ENCODE assay signal across 1 cellular context in genomic region chr1:186082235-186082937, GRCh38.
TF ChIP-seq lines count a peak whose summit lies in the region.

No MANE protein-coding gene starts in this region.

TF ChIP-seq in K562, 482 proteins besides CTCF, POLR2A, EP300 and RAD21 (continued from another document and continues in another):
- TF ChIP-seq AFF4 (CRISPR knock-in tag; IDR thresholded peaks at IDR 0.05) (no peak), MEF2D (tag; conservative IDR thresholded peaks at IDR 0.05; ENCODE audit: low read depth) (peak; percentile 87), CC2D1A (IDR thresholded peaks at IDR 0.05) (peak; percentile 98), GATA2 (CRISPR knock-in tag; IDR thresholded peaks at IDR 0.05) (peak; percentile 38; the same call in 1 of the 2 replicates), SMC3 (conservative IDR thresholded peaks at IDR 0.05; ENCODE audit: insufficient read depth, low read depth, low read length) (0 out of 2 replicates have a peak, but pooled peaks have one; percentile 7), TCF7 (IDR thresholded peaks at IDR 0.05; ENCODE audit: borderline replicate concordance) (no peak), ZBTB26 (CRISPR knock-in tag; IDR thresholded peaks at IDR 0.05) (no peak), IRF2 (CRISPR knock-in tag; IDR thresholded peaks at IDR 0.05) (no peak), CBFB (CRISPR knock-in tag; IDR thresholded peaks at IDR 0.05) (no peak), HDAC3 (IDR thresholded peaks at IDR 0.05; ENCODE audit: borderline replicate concordance, partially characterized antibody) (peak; percentile 34), YY1 (IDR thresholded peaks at IDR 0.05; ENCODE audit: borderline replicate concordance in 1 of 3, control insufficient read depth in 1 of 3, extremely low read depth in 1 of 3, insufficient read depth in 3 of 3, insufficient read length in 1 of 3, insufficient replicate concordance in 2 of 3, low read depth in 1 of 3, low read length in 2 of 3) (no peak), CREBBP (IDR thresholded peaks at IDR 0.05; ENCODE audit: low read depth, low read length) (no peak), NUFIP1 (IDR thresholded peaks at IDR 0.05; ENCODE audit: partially characterized antibody) (peak; percentile 36), KLF6 (CRISPR knock-in tag; IDR thresholded peaks at IDR 0.05; ENCODE audit: borderline replicate concordance) (peak; percentile 76; the same call in 1 of the 2 replicates), HMGXB4 (CRISPR knock-in tag; IDR thresholded peaks at IDR 0.05) (no peak), SP1 (CRISPR knock-in tag; IDR thresholded peaks at IDR 0.05) (no peak), MAFG (tag; conservative IDR thresholded peaks at IDR 0.05) (no peak), NCOA4 (IDR thresholded peaks at IDR 0.05; ENCODE audit: partially characterized antibody) (no peak), KLF1 (tag; IDR thresholded peaks at IDR 0.05) (no peak), ZNF41 (CRISPR knock-in tag; conservative IDR thresholded peaks at IDR 0.05) (0 out of 2 replicates have a peak, but pooled peaks have one; percentile 42), ELF2 (CRISPR knock-in tag; IDR thresholded peaks at IDR 0.05) (no peak), PRMT5 (CRISPR knock-in tag; IDR thresholded peaks at IDR 0.05) (no peak), FOS (IDR thresholded peaks at IDR 0.05; ENCODE audit: extremely low read depth, insufficient read length) (no peak), ZNF79 (CRISPR knock-in tag; IDR thresholded peaks at IDR 0.05; ENCODE audit: low read depth) (no peak), EGR1 (conservative IDR thresholded peaks at IDR 0.05) (no peak), ZC3H4 (CRISPR knock-in tag; IDR thresholded peaks at IDR 0.05; ENCODE audit: borderline replicate concordance) (no peak), ZNF311 (CRISPR knock-in tag; IDR thresholded peaks at IDR 0.05) (no peak), ZNF175 (CRISPR knock-in tag; IDR thresholded peaks at IDR 0.05; ENCODE audit: low read depth) (peak; percentile 86), PTTG1 (tag; IDR thresholded peaks at IDR 0.05; ENCODE audit: low read depth) (no peak), TEAD4 (IDR thresholded peaks at IDR 0.05; ENCODE audit: low read length) (peak; percentile 91), TEAD4 (CRISPR knock-in tag; IDR thresholded peaks at IDR 0.05; ENCODE audit: borderline replicate concordance) (no peak), MED1 (CRISPR knock-in tag; IDR thresholded peaks at IDR 0.05; ENCODE audit: borderline replicate concordance) (no peak), TBP (optimal IDR thresholded peaks at IDR 0.05; ENCODE audit: low read depth, low read length) (no peak), SNIP1 (IDR thresholded peaks at IDR 0.05; ENCODE audit: low read depth) (no peak), ARHGAP35 (IDR thresholded peaks at IDR 0.05; ENCODE audit: partially characterized antibody) (no peak), ZNF696 (CRISPR knock-in tag; conservative IDR thresholded peaks at IDR 0.05) (no peak), BCL6 (CRISPR knock-in tag; IDR thresholded peaks at IDR 0.05) (peak; percentile 42; the same call in 1 of the 2 replicates), ETV5 (CRISPR knock-in tag; IDR thresholded peaks at IDR 0.05; ENCODE audit: low read depth) (peak; percentile 98), ZNF239 (CRISPR knock-in tag; IDR thresholded peaks at IDR 0.05) (peak; percentile 65; the same call in 1 of the 2 replicates), TAF7 (tag; IDR thresholded peaks at IDR 0.05) (no peak), ZC3H11A (IDR thresholded peaks at IDR 0.05; ENCODE audit: low read depth, low read length) (no peak), ATF7 (IDR thresholded peaks at IDR 0.05) (peak; percentile 85), MAFF (IDR thresholded peaks at IDR 0.05; ENCODE audit: low read length) (no peak), ETV1 (tag; conservative IDR thresholded peaks at IDR 0.05; ENCODE audit: low read depth) (peak; percentile 99), ZNF174 (CRISPR knock-in tag; IDR thresholded peaks at IDR 0.05) (no peak), GATAD2B (IDR thresholded peaks at IDR 0.05; ENCODE audit: borderline replicate concordance) (no peak)
- TF ChIP-seq, protein P1, sequence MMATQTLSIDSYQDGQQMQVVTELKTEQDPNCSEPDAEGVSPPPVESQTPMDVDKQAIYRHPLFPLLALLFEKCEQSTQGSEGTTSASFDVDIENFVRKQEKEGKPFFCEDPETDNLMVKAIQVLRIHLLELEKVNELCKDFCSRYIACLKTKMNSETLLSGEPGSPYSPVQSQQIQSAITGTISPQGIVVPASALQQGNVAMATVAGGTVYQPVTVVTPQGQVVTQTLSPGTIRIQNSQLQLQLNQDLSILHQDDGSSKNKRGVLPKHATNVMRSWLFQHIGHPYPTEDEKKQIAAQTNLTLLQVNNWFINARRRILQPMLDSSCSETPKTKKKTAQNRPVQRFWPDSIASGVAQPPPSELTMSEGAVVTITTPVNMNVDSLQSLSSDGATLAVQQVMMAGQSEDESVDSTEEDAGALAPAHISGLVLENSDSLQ (IDR thresholded peaks at IDR 0.05) = peak; percentile 91
- TF ChIP-seq, protein P2, sequence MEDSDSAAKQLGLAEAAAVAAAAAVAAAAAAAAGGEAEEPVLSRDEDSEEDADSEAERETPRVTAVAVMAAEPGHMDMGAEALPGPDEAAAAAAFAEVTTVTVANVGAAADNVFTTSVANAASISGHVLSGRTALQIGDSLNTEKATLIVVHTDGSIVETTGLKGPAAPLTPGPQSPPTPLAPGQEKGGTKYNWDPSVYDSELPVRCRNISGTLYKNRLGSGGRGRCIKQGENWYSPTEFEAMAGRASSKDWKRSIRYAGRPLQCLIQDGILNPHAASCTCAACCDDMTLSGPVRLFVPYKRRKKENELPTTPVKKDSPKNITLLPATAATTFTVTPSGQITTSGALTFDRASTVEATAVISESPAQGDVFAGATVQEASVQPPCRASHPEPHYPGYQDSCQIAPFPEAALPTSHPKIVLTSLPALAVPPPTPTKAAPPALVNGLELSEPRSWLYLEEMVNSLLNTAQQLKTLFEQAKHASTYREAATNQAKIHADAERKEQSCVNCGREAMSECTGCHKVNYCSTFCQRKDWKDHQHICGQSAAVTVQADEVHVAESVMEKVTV (CRISPR knock-in tag; IDR thresholded peaks at IDR 0.05) = 0 out of 2 replicates have a peak, but pooled peaks have one; percentile 28
- TF ChIP-seq, protein P3, sequence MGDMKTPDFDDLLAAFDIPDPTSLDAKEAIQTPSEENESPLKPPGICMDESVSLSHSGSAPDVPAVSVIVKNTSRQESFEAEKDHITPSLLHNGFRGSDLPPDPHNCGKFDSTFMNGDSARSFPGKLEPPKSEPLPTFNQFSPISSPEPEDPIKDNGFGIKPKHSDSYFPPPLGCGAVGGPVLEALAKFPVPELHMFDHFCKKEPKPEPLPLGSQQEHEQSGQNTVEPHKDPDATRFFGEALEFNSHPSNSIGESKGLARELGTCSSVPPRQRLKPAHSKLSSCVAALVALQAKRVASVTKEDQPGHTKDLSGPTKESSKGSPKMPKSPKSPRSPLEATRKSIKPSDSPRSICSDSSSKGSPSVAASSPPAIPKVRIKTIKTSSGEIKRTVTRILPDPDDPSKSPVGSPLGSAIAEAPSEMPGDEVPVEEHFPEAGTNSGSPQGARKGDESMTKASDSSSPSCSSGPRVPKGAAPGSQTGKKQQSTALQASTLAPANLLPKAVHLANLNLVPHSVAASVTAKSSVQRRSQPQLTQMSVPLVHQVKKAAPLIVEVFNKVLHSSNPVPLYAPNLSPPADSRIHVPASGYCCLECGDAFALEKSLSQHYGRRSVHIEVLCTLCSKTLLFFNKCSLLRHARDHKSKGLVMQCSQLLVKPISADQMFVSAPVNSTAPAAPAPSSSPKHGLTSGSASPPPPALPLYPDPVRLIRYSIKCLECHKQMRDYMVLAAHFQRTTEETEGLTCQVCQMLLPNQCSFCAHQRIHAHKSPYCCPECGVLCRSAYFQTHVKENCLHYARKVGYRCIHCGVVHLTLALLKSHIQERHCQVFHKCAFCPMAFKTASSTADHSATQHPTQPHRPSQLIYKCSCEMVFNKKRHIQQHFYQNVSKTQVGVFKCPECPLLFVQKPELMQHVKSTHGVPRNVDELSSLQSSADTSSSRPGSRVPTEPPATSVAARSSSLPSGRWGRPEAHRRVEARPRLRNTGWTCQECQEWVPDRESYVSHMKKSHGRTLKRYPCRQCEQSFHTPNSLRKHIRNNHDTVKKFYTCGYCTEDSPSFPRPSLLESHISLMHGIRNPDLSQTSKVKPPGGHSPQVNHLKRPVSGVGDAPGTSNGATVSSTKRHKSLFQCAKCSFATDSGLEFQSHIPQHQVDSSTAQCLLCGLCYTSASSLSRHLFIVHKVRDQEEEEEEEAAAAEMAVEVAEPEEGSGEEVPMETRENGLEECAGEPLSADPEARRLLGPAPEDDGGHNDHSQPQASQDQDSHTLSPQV (IDR thresholded peaks at IDR 0.05) = peak; percentile 68
- TF ChIP-seq, protein P4, sequence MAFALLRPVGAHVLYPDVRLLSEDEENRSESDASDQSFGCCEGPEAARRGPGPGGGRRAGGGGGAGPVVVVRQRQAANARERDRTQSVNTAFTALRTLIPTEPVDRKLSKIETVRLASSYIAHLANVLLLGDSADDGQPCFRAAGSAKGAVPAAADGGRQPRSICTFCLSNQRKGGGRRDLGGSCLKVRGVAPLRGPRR (CRISPR knock-in tag; IDR thresholded peaks at IDR 0.05) = peak; percentile 63; the same call in 1 of the 2 replicates
- TF ChIP-seq, protein P5, sequence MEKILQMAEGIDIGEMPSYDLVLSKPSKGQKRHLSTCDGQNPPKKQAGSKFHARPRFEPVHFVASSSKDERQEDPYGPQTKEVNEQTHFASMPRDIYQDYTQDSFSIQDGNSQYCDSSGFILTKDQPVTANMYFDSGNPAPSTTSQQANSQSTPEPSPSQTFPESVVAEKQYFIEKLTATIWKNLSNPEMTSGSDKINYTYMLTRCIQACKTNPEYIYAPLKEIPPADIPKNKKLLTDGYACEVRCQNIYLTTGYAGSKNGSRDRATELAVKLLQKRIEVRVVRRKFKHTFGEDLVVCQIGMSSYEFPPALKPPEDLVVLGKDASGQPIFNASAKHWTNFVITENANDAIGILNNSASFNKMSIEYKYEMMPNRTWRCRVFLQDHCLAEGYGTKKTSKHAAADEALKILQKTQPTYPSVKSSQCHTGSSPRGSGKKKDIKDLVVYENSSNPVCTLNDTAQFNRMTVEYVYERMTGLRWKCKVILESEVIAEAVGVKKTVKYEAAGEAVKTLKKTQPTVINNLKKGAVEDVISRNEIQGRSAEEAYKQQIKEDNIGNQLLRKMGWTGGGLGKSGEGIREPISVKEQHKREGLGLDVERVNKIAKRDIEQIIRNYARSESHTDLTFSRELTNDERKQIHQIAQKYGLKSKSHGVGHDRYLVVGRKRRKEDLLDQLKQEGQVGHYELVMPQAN (IDR thresholded peaks at IDR 0.05; ENCODE audit: borderline replicate concordance) = no peak
- TF ChIP-seq, protein P6, sequence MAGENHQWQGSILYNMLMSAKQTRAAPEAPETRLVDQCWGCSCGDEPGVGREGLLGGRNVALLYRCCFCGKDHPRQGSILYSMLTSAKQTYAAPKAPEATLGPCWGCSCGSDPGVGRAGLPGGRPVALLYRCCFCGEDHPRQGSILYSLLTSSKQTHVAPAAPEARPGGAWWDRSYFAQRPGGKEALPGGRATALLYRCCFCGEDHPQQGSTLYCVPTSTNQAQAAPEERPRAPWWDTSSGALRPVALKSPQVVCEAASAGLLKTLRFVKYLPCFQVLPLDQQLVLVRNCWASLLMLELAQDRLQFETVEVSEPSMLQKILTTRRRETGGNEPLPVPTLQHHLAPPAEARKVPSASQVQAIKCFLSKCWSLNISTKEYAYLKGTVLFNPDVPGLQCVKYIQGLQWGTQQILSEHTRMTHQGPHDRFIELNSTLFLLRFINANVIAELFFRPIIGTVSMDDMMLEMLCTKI (IDR thresholded peaks at IDR 0.05; ENCODE audit: partially characterized antibody) = no peak
